Comparison of ENCODE assay signal across 2 cellular contexts in genomic region chr10:46512725-46513124, GRCh38. TPM values are rescaled to one million over a fixed set of nuclear protein-coding genes. Genes with fewer than 3 reads are reported as not detected.
"Had no signal": no experiment of that assay in that cellular context is flagged by ENCODE, and none has a peak within 500 bp of the region (broad histone marks: within the 10 kb centered on the region; RNA-seq: fewer than 3 reads in every experiment).

No MANE protein-coding gene starts in this region.

RNA-seq across cellular contexts. Expression of gene GPRIN2, which starts 43.7 kb away (rescaled TPM):
- total RNA-seq: G401 had no signal

RNA-seq across cellular contexts. Expression of gene NPY4R, which starts 47.0 kb away (rescaled TPM):
- total RNA-seq: G401, GM12878 had no signal
